ENCODE assay signal across 8 cellular contexts in the genomic region with DNA sequence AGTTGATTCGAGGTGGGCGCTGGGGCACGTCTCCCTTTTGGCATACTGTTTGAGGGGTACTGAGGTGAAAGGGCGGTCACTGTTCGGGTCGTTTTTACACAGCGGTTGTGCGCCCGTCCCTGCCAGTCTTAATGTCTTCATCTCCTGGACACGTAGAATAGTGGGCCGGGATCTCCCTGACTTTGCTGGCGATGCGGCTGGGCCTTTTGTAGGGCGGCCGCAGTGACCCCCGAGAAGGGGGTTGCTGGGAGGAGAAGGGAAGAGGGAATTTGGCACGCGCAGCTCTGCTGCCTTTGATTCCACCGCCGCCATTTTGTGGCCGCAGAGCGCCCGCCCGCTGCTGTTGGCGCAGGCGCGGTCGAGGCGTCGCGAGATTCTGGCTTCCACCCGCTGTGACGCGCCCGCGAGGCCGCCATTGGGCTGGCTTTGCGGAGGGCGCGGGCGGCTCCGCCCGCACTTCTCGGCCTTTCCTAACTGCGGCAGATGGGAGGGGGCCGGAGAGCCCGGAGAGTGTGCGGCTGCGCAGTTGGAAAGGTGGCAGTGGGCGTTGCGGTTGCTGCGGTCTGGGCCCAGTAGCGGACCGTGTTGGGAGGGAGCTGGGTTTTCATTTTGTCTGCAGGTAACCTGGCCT. TPM values are rescaled to one million over a fixed set of nuclear protein-coding genes. Genes with fewer than 3 reads are reported as not detected.
A peak's percentile ranks its signal among the peaks of the same experiment; 100 is the strongest.
DNase-seq lines count a peak whose midpoint lies in the region; ATAC-seq and TF ChIP-seq lines count a peak whose summit lies in the region.

No MANE protein-coding gene starts in this region.

- peak overlapping the region; percentile 100 for H3K27ac ChIP-seq in AG04450 (ENCODE audit: low read depth, low read length)

- POLR2A ChIA-PET in AG04450 (lab: Yijun Ruan, JAX) = interaction anchor here (0.8 to 1.8 kb wide), 7 partner anchors 9 to 188 kb away, joined by 3 to 10 read pairs (median 6); partner anchors contain the start of genes SMOC1 and SUSD6

- H3K4me3 ChIP-seq in AG04450 (ENCODE audit: low read depth, low read length) = peak overlapping the region; percentile 98

- peak; percentile 78 for ATAC-seq in GM18909 (IDR thresholded peaks at IDR 0.05; ENCODE audit: poor library complexity, unreplicated experiment)
- peak; percentile 65 for ATAC-seq in HG03196 (IDR thresholded peaks at IDR 0.05; ENCODE audit: unreplicated experiment)

- H3K9me3 ChIP-seq in AG04450 (ENCODE audit: control insufficient read depth, insufficient read depth, low read length) = peaks cover 4% of the 10 kb centered on the region; the same call in 1 of the 2 replicates

- peak; percentile 81 for DNase-seq in AG04450 (ENCODE audit: low read depth, low spot score)
- peak; percentile 91 for DNase-seq in NCI-H226
- DNase-seq in activated CD4-positive, CD25-positive, alpha-beta regulatory T cell treated with anti-CD3 and anti-CD28 coated beads, Interleukin-2, amount 50 U/mL, for 16 hours (ENCODE audit: low read depth, low spot score) = peak; percentile 80
- DNase-seq in central memory CD4-positive, alpha-beta T cell = peak; percentile 87
- peak; percentile 96 for DNase-seq in islet precursor cell
- DNase-seq in stimulated activated CD4-positive, alpha-beta T cell treated with anti-CD3 and anti-CD28 coated beads, Interleukin-12 subunit alpha, Interleukin-12 subunit beta, amount 100 ng/mL, for 24 hours (ENCODE audit: low read depth in 2 of 2) = peak; percentile 87 to 89

- CTCF ChIA-PET in AG04450 (lab: Charles Lee) = interaction anchor here (1.7 to 2.0 kb wide), 2 partner anchors 183 to 188 kb away, joined by 7 to 8 read pairs; no protein-coding TSS in a partner anchor

- no peaks in the 10 kb centered on the region for H3K27me3 ChIP-seq in AG04450 (ENCODE audit: control insufficient read depth, insufficient read depth, low read length)

- TF ChIP-seq CTCF in AG04450 (IDR thresholded peaks at IDR 0.05; ENCODE audit: low read depth, low read length) = no peak

RNA-seq across cellular contexts. Expression of gene SRSF5, which starts 0.5 kb away (rescaled TPM):
- 203 and 271 TPM in 2 replicates for polyA plus RNA-seq in AG04450 (2011; rRNA removed)
- polyA minus RNA-seq in AG04450 (2011; rRNA and poly(A)+ RNA removed) = 184 and 206 TPM in 2 replicates

RNA-seq across cellular contexts. Expression of gene SLC10A1, which starts 29.6 kb away (rescaled TPM):
- polyA plus RNA-seq in AG04450 (2011; rRNA removed) = not detected in 2 replicates
- not detected in 2 replicates for polyA minus RNA-seq in AG04450 (2011; rRNA and poly(A)+ RNA removed)

Comparison
In these comparisons a context has a peak if more than half of its experiments do, and no peak if none do; other contexts are left out.
1. Peak in every context shown above with its lines: DNase-seq, ATAC-seq, H3K4me3 ChIP-seq and H3K27ac ChIP-seq.